Comparison of ENCODE assay signal across 11 cellular contexts in genomic region chr17:79792984-79793923, GRCh38. TPM values are rescaled to one million over a fixed set of nuclear protein-coding genes. Genes with fewer than 3 reads are reported as not detected.
DNase-seq lines count a peak whose midpoint lies in the region; ATAC-seq and TF ChIP-seq lines count a peak whose summit lies in the region.
"Had no signal": no experiment of that assay in that cellular context is flagged by ENCODE, and none has a peak within 500 bp of the region (broad histone marks: within the 10 kb centered on the region; RNA-seq: fewer than 3 reads in every experiment).

No MANE protein-coding gene starts in this region.

- H3K4me2 ChIP-seq in trophoblast cell (ENCODE audit: low read length), result peak overlapping the region; percentile 48

- H3K23ac ChIP-seq in trophoblast cell (ENCODE audit: low read length), result no peak overlapping the region

- no CpG with 5 or more reads among the region's 63 CpGs for whole genome bisulfite sequencing in trophoblast cell (ENCODE audit: extremely low coverage, insufficient coverage, insufficient read length)

- H4K12ac ChIP-seq in trophoblast cell (ENCODE audit: low read depth, low read length), result no peak overlapping the region

- H3K27ac ChIP-seq in trophoblast cell (ENCODE audit: low read depth, low read length), result no peak overlapping the region
- H3K27ac ChIP-seq: neutrophil had no signal

- H3K27me3 ChIP-seq in trophoblast cell (ENCODE audit: insufficient read depth, low read length), result peaks cover 76% of the 10 kb centered on the region

- peak overlapping the region; percentile 29 for H4K8ac ChIP-seq in trophoblast cell (ENCODE audit: low read depth, low read length)

- H2AK5ac ChIP-seq in trophoblast cell (ENCODE audit: low read length), result no peak overlapping the region

- H2BK120ac ChIP-seq in trophoblast cell (ENCODE audit: insufficient read depth, low read length, poor library complexity), result no peak overlapping the region

- H3K4me3 ChIP-seq in fibroblast of pulmonary artery (replicated peaks; ENCODE audit: low read depth, low read length), result peak overlapping the region; percentile 44
- H3K4me3 ChIP-seq in trophoblast cell (ENCODE audit: low read depth, low read length), result no peak overlapping the region

- peak overlapping the region; percentile 34 for H2BK12ac ChIP-seq in trophoblast cell (ENCODE audit: low read length)

- H3K36me3 ChIP-seq in trophoblast cell (ENCODE audit: control insufficient read depth in 1 of 2, insufficient read depth in 2 of 2, low read length in 2 of 2), result peaks cover 0 to 6% of the 10 kb centered on the region in 2 experiments

- DNase-seq in DMS114 treated with DMSO at 0.1 percent for 48 hours (lab: John Stamatoyannopoulos, UW; ENCODE audit: unreplicated experiment), result peak; percentile 76
- peak; percentile 67 for DNase-seq in NCI-H69 (lab: John Stamatoyannopoulos, UW)
- DNase-seq in fibroblast of pulmonary artery (ENCODE audit: low read depth), result peak; percentile 76
- peak in 1 of 2 donors; percentile 65 for DNase-seq in trophoblast cell
- DNase-seq in iPS-NIHi11 (ENCODE audit: low spot score), result no peak
- DNase-seq in C1 segment of cervical spinal cord (lab: John Stamatoyannopoulos, UW), result no peak
- DNase-seq: activated B cell treated with CpG ODN at 0.5 μM for 24 hours, NCI-H2081 treated with DMSO at 0.1 percent for 48 hours had no signal

- no peak for ATAC-seq in HG02852 (IDR thresholded peaks at IDR 0.05; ENCODE audit: unreplicated experiment)
- ATAC-seq in HG03025 (IDR thresholded peaks at IDR 0.05; ENCODE audit: low FRiP score, unreplicated experiment), result no peak

- no peak overlapping the region for H3K9ac ChIP-seq in trophoblast cell (ENCODE audit: low read length)

- peak overlapping the region; percentile 20 for H3K14ac ChIP-seq in trophoblast cell (ENCODE audit: low read length)

- peak overlapping the region; percentile 69 for H2AFZ ChIP-seq in trophoblast cell (ENCODE audit: insufficient read depth, low read length, poor library complexity)

- no peak overlapping the region for H4K91ac ChIP-seq in trophoblast cell (ENCODE audit: low read depth, low read length)

- H3K9me3 ChIP-seq in trophoblast cell (ENCODE audit: insufficient read depth, low read depth, low read length), result peaks cover 10% of the 10 kb centered on the region
- H3K9me3 ChIP-seq: neutrophil had no signal

- TF ChIP-seq CTCF in fibroblast of pulmonary artery (IDR thresholded peaks at IDR 0.05; ENCODE audit: low read length, missing control alignments), result no peak

- peaks cover 16 to 21% of the 10 kb centered on the region in 2 experiments for H3K4me1 ChIP-seq in trophoblast cell (ENCODE audit: control insufficient read depth in 1 of 2, insufficient read depth in 2 of 2, low read length in 2 of 2)

- H3K79me1 ChIP-seq in trophoblast cell (ENCODE audit: low read length), result peaks cover 10% of the 10 kb centered on the region

- no peak overlapping the region for H3K4ac ChIP-seq in trophoblast cell (ENCODE audit: low read depth, low read length)

- peaks cover 3% of the 10 kb centered on the region for H3K79me2 ChIP-seq in trophoblast cell (ENCODE audit: control insufficient read depth, insufficient read depth, low read length, poor library complexity)

- H2BK5ac ChIP-seq in trophoblast cell (ENCODE audit: low read depth, low read length, poor library complexity), result no peak overlapping the region

- H3K18ac ChIP-seq in trophoblast cell (ENCODE audit: low read length), result peak overlapping the region; percentile 33

RNA-seq across cellular contexts. Expression of gene CBX8, which starts 3.6 kb away (rescaled TPM):
- polyA plus RNA-seq in trophoblast cell (2013), result 1.2 and 1.5 TPM in 2 replicates

RNA-seq across cellular contexts. Expression of gene CBX2, which starts 15.3 kb away (rescaled TPM):
- 11.0 and 11.7 TPM in 2 replicates for polyA plus RNA-seq in trophoblast cell (2013)

RNA-seq across cellular contexts. Expression of gene CBX4, which starts 46.0 kb away (rescaled TPM):
- polyA plus RNA-seq in trophoblast cell (2013), result 17.8 and 20.5 TPM in 2 replicates

Comparison
In these comparisons a context has a peak if more than half of its experiments do, and no peak if none do; other contexts are left out.
1. DNase-seq: peak in DMS114 treated with DMSO at 0.1 percent for 48 hours (single experiment), NCI-H69 (single experiment) and fibroblast of pulmonary artery (single experiment); none in iPS-NIHi11 (single experiment) and C1 segment of cervical spinal cord (0 of 14).